Comparison of ENCODE assay signal across 14 cellular contexts in genomic region chr17:81804559-81805399, GRCh38. TPM values are rescaled to one million over a fixed set of nuclear protein-coding genes. Genes with fewer than 3 reads are reported as not detected.
DNase-seq lines count a peak whose midpoint lies in the region; ATAC-seq, FAIRE-seq and TF ChIP-seq lines count a peak whose summit lies in the region.
"Had no signal": no experiment of that assay in that cellular context is flagged by ENCODE, and none has a peak within 500 bp of the region (broad histone marks: within the 10 kb centered on the region; RNA-seq: fewer than 3 reads in every experiment).

No MANE protein-coding gene starts in this region.

- no peaks in the 10 kb centered on the region for H3K27me3 ChIP-seq in Caco-2 (replicated peaks; ENCODE audit: control insufficient read depth, insufficient read depth, low read length)
- H3K27me3 ChIP-seq in Panc1 (ENCODE audit: control insufficient read depth, insufficient read depth, low read length): no peaks in the 10 kb centered on the region; the same call in 1 of the 2 replicates
- H3K27me3 ChIP-seq in HepG2 (ENCODE audit: control insufficient read depth in 1 of 2, insufficient read depth in 2 of 2, low read length in 2 of 2): peaks cover 24 to 90% of the 10 kb centered on the region in 2 experiments

- intact Hi-C loops in Caco-2 (cut with micrococcal nuclease; ENCODE audit: unreplicated experiment): no loop called here
- intact Hi-C loops in Panc1 (cut with micrococcal nuclease; ENCODE audit: unreplicated experiment): no loop called here
- intact Hi-C loops in HepG2 (cut with micrococcal nuclease; ENCODE audit: unreplicated experiment): no loop called here

- no peak for TF ChIP-seq CTCF in Caco-2 (IDR thresholded peaks at IDR 0.05; ENCODE audit: insufficient read depth in 1 of 2, low read depth in 1 of 2, low read length in 1 of 2, severe bottlenecking in 1 of 2, unreplicated experiment in 1 of 2)
- TF ChIP-seq CTCF in Panc1 (IDR thresholded peaks at IDR 0.05): no peak
- no peak for TF ChIP-seq CTCF in HepG2 (CRISPR knock-in tag; IDR thresholded peaks at IDR 0.05)

- H3K27me3 Mint-ChIP-seq in Caco-2 (ENCODE audit: insufficient read depth, unreplicated experiment): peaks cover 24% of the 10 kb centered on the region

- no peak for TF ChIP-seq RAD21 in HepG2 (CRISPR knock-in tag; IDR thresholded peaks at IDR 0.05)

- H3K27ac Mint-ChIP-seq in Caco-2 (ENCODE audit: unreplicated experiment): no peak overlapping the region

- H3K4me2 ChIP-seq in HepG2 (ENCODE audit: low read depth, low read length): peak overlapping the region; percentile 73

- peaks cover 14% of the 10 kb centered on the region for H3K4me1 ChIP-seq in Caco-2
- peaks cover 5% of the 10 kb centered on the region for H3K4me1 ChIP-seq in Panc1 (ENCODE audit: control insufficient read depth, insufficient read depth, low read length)
- H3K4me1 ChIP-seq in HepG2 (ENCODE audit: insufficient read depth, low read length): peaks cover 38% of the 10 kb centered on the region
- H3K4me1 ChIP-seq: foreskin keratinocyte had no signal

- H3K4me3 ChIP-seq in Caco-2 (ENCODE audit: low read depth, low read length) (peak overlapping the region; percentile 32), Panc1 (ENCODE audit: low read depth in 2 of 2, low read length in 2 of 2) (peak overlapping the region; percentile 22 to 38), HepG2 (replicated peaks in 1 of 3; ENCODE audit: insufficient read depth in 1 of 3, low read depth in 2 of 3, low read length in 3 of 3) (peak overlapping the region; percentile 16 to 71 (median 43); a peak in 5 of 6 replicates)
- H3K4me3 ChIP-seq: adrenal gland had no signal

- DNase-seq in Caco-2 (no peak), Panc1 (ENCODE audit: low read depth, low spot score) (no peak), HepG2 (ENCODE audit: low spot score) (no peak), NAMALWA (ENCODE audit: low spot score) (no peak), ecto neural progenitor cell (ENCODE audit: low spot score) (no peak)
- DNase-seq: adrenal gland, AML-193, dermis blood vessel endothelial cell, foreskin keratinocyte, GOT3, NCI-H524 treated with DMSO at 0.1 percent for 48 hours had no signal

- ATAC-seq in Panc1 (peak; percentile 52), HepG2 (peak; percentile 8), HG03432 (IDR thresholded peaks at IDR 0.05; ENCODE audit: unreplicated experiment) (no peak)
- ATAC-seq: foreskin keratinocyte had no signal

- H4K20me1 ChIP-seq in HepG2 (ENCODE audit: insufficient read depth, low read length): no peaks in the 10 kb centered on the region

- no peak overlapping the region for H3K9ac ChIP-seq in HepG2 (ENCODE audit: insufficient read depth, low read depth, low read length)

- peaks cover 8% of the 10 kb centered on the region for H3K36me3 Mint-ChIP-seq in Caco-2 (ENCODE audit: insufficient read depth, unreplicated experiment)

- POLR2A ChIA-PET in Caco-2 (lab: Charles Lee): interaction anchor here (0.5 to 0.8 kb wide), 3 partner anchors 22 to 510 kb away, joined by 3 to 4 read pairs (median 4); partner anchors contain the start of genes MCRIP1 and SLC38A10
- POLR2A ChIA-PET in Panc1 (lab: Charles Lee): no interaction called here
- POLR2A ChIA-PET in HepG2 (lab: Yijun Ruan, JAX): interaction anchor here (0.9 to 1.7 kb wide), 4 partner anchors 10 to 78 kb away, joined by 3 to 7 read pairs (median 3); partner anchors contain the start of gene MCRIP1

- H3K9me3 Mint-ChIP-seq in Caco-2 (ENCODE audit: unreplicated experiment): peaks cover 10% of the 10 kb centered on the region

- no peak for FAIRE-seq in HepG2 (lab: Jason Lieb, UNC)
- FAIRE-seq: HTR-8/SVneo had no signal

- H2AFZ ChIP-seq in HepG2 (ENCODE audit: low read length): no peak overlapping the region

- CTCF ChIA-PET in Caco-2 (lab: Charles Lee): interaction anchor here (0.6 to 0.9 kb wide), 3 partner anchors 70 to 146 kb away, joined by 3 to 11 read pairs (median 3); partner anchors contain the start of gene MRPL12
- CTCF ChIA-PET in Panc1 (lab: Charles Lee): interaction anchor here (0.6 kb wide), 2 partner anchors 17 to 22 kb away, joined by 3 to 9 read pairs; no protein-coding TSS in a partner anchor
- CTCF ChIA-PET in HepG2 (lab: Yijun Ruan, JAX; ENCODE audit: low intra/inter-chr PET ratio, low total read pairs): no interaction called here

- no peaks in the 10 kb centered on the region for H3K9me3 ChIP-seq in Caco-2
- no peaks in the 10 kb centered on the region for H3K9me3 ChIP-seq in Panc1 (ENCODE audit: control insufficient read depth, insufficient read depth, low read depth, low read length)
- H3K9me3 ChIP-seq in HepG2 (ENCODE audit: low read length): no peaks in the 10 kb centered on the region
- H3K9me3 ChIP-seq: adrenal gland, neutrophil had no signal

- in situ Hi-C loops in Panc1 (cut with HindIII; ENCODE audit: low pct_unique_long_range_greater_than_20kb, low sequenced_read_pairs): no loop called here
- in situ Hi-C loops in HepG2 (cut with HindIII; ENCODE audit: extremely low pct_ligation_motif_present, low pct_unique_long_range_greater_than_20kb): no loop called here

- H3K27ac ChIP-seq in Panc1 (ENCODE audit: low read length): no peak overlapping the region
- H3K27ac ChIP-seq in HepG2 (ENCODE audit: extremely low read length, insufficient read depth, low read length): no peak overlapping the region
- H3K27ac ChIP-seq: foreskin keratinocyte, neutrophil had no signal

- H3K4me1 Mint-ChIP-seq in Caco-2 (ENCODE audit: low read depth, unreplicated experiment): peaks cover 11% of the 10 kb centered on the region

- peak overlapping the region; percentile 55 for H3K4me3 Mint-ChIP-seq in Caco-2 (ENCODE audit: unreplicated experiment)

- H3K36me3 ChIP-seq in Caco-2 (ENCODE audit: control insufficient read depth, insufficient read depth, low read length) (no peaks in the 10 kb centered on the region), Panc1 (ENCODE audit: control insufficient read depth, insufficient read depth, low read length) (no peaks in the 10 kb centered on the region), HepG2 (replicated peaks in 1 of 2; ENCODE audit: control insufficient read depth in 1 of 2, insufficient read depth in 2 of 2, low read length in 2 of 2) (no peaks in the 10 kb centered on the region)
- H3K36me3 ChIP-seq: adrenal gland, neutrophil had no signal

- no peaks in the 10 kb centered on the region for H3K79me2 ChIP-seq in HepG2 (ENCODE audit: insufficient read depth, low read length)

- TF ChIP-seq POLR2A in HepG2 (IDR thresholded peaks at IDR 0.05; ENCODE audit: insufficient read depth in 1 of 2, low read depth in 2 of 2, low read length in 2 of 2): no peak

- BruUV-seq in Caco-2 (replicated peaks; lab: Mats Ljungman, UMichigan): no TSS peak
- BruUV-seq in Panc1 (replicated peaks; lab: Mats Ljungman, UMichigan): no TSS peak
- BruUV-seq in HepG2 (replicated peaks; lab: Mats Ljungman, UMichigan): no TSS peak

- WGBS in HepG2 (ENCODE audit: low lambda C conversion rate): 3% methylated on average over 12 of the region's 65 CpGs

- TF ChIP-seq EP300 in HepG2 (IDR thresholded peaks at IDR 0.05; ENCODE audit: low read depth in 2 of 2, low read length in 2 of 2) (no peak), HepG2 (CRISPR knock-in tag; IDR thresholded peaks at IDR 0.05; ENCODE audit: borderline replicate concordance) (no peak)

RNA-seq across cellular contexts. Expression of gene GCGR, which starts 0.8 kb away (rescaled TPM):
- 0.91 and 1.0 TPM in 2 replicates for total RNA-seq in Caco-2 (2022)
- 1.6 TPM for total RNA-seq in Panc1 (2021; ENCODE audit: unreplicated experiment)
- polyA plus RNA-seq in Panc1 (2012; ENCODE audit: insufficient read length): 0.74 TPM
- total RNA-seq in HepG2 (2016; rRNA removed; fragmentation: Illumina TruSeq; extraction: Trizol): 0.13 TPM in 1 of 2 replicates, not detected in the other
- not detected in 2 replicates for total RNA-seq in HepG2 (2016; cell fraction: cytosol; rRNA removed; fragmentation: Illumina TruSeq; extraction: Trizol; ENCODE audit: low read depth)
- 0.15 TPM in 1 of 2 replicates, not detected in the other for total RNA-seq in HepG2 (2016; cell fraction: insoluble cytoplasmic fraction; rRNA removed; fragmentation: Illumina TruSeq; extraction: Trizol)
- not detected in 2 replicates for total RNA-seq in HepG2 (2016; cell fraction: membrane; rRNA removed; fragmentation: Illumina TruSeq; extraction: Trizol)
- 0.31 TPM in 1 of 2 replicates, not detected in the other for total RNA-seq in HepG2 (2016; cell fraction: nucleus; rRNA removed; fragmentation: Illumina TruSeq; extraction: Trizol)
- 0.04 and 0.27 TPM in 2 replicates for polyA plus RNA-seq in HepG2 (2011; rRNA removed)
- polyA plus RNA-seq in HepG2 (2011; cell fraction: cytosol; rRNA removed): 0.10 and 0.12 TPM in 2 replicates
- polyA plus RNA-seq in HepG2 (2011; cell fraction: nucleus; rRNA removed): 4.7 and 5.5 TPM in 2 replicates
- 0.07 and 0.27 TPM in 2 replicates for polyA plus RNA-seq in HepG2 (2012)
- not detected in 2 replicates for polyA plus RNA-seq in HepG2 (2016; cell fraction: cytosol; fragmentation: Illumina TruSeq; extraction: Trizol; ENCODE audit: low read depth)
- not detected in 2 replicates for polyA plus RNA-seq in HepG2 (2016; cell fraction: insoluble cytoplasmic fraction; fragmentation: Illumina TruSeq; extraction: Trizol; ENCODE audit: low read depth)
- polyA plus RNA-seq in HepG2 (2016; cell fraction: membrane; fragmentation: Illumina TruSeq; extraction: Trizol; ENCODE audit: low read depth): not detected in 2 replicates
- polyA plus RNA-seq in HepG2 (2016; cell fraction: nucleus; fragmentation: Illumina TruSeq; extraction: Trizol; ENCODE audit: insufficient read depth, low read depth): 0.31 and 0.60 TPM in 2 replicates
- 0.14 and 0.26 TPM in 2 replicates for polyA minus RNA-seq in HepG2 (2011; rRNA and poly(A)+ RNA removed; ENCODE audit: low replicate concordance)
- not detected in 2 replicates for polyA minus RNA-seq in HepG2 (2011; cell fraction: cytosol; rRNA and poly(A)+ RNA removed)
- polyA minus RNA-seq in HepG2 (2011; cell fraction: nucleus; rRNA and poly(A)+ RNA removed): 0.52 and 0.87 TPM in 2 replicates
- total RNA-seq: foreskin keratinocyte had no signal
- polyA plus RNA-seq: foreskin keratinocyte had no signal

RNA-seq across cellular contexts. Expression of gene MCRIP1, which starts 28.3 kb away (rescaled TPM):
- total RNA-seq in Caco-2 (2022) (59.7 and 60.0 TPM in 2 replicates), Panc1 (2021; ENCODE audit: unreplicated experiment) (115 TPM), HepG2 (2016; rRNA removed; fragmentation: Illumina TruSeq; extraction: Trizol) (76.1 and 84.9 TPM in 2 replicates)
- polyA plus RNA-seq in Panc1 (2012; ENCODE audit: insufficient read length): 128 TPM
- total RNA-seq in HepG2 (2016; cell fraction: cytosol; rRNA removed; fragmentation: Illumina TruSeq; extraction: Trizol; ENCODE audit: low read depth): 74.8 and 93.7 TPM in 2 replicates
- 73.6 and 90.1 TPM in 2 replicates for total RNA-seq in HepG2 (2016; cell fraction: insoluble cytoplasmic fraction; rRNA removed; fragmentation: Illumina TruSeq; extraction: Trizol)
- total RNA-seq in HepG2 (2016; cell fraction: membrane; rRNA removed; fragmentation: Illumina TruSeq; extraction: Trizol): 97.9 and 116 TPM in 2 replicates
- total RNA-seq in HepG2 (2016; cell fraction: nucleus; rRNA removed; fragmentation: Illumina TruSeq; extraction: Trizol): 29.3 and 32.8 TPM in 2 replicates
- 79.7 and 113 TPM in 2 replicates for polyA plus RNA-seq in HepG2 (2011; rRNA removed)
- polyA plus RNA-seq in HepG2 (2011; cell fraction: cytosol; rRNA removed): 95.7 and 150 TPM in 2 replicates
- polyA plus RNA-seq in HepG2 (2011; cell fraction: nucleus; rRNA removed): 122 and 140 TPM in 2 replicates
- 44.7 and 56.7 TPM in 2 replicates for polyA plus RNA-seq in HepG2 (2012)
- 77.4 and 92.8 TPM in 2 replicates for polyA plus RNA-seq in HepG2 (2016; cell fraction: cytosol; fragmentation: Illumina TruSeq; extraction: Trizol; ENCODE audit: low read depth)
- polyA plus RNA-seq in HepG2 (2016; cell fraction: insoluble cytoplasmic fraction; fragmentation: Illumina TruSeq; extraction: Trizol; ENCODE audit: low read depth): 75.3 and 82.0 TPM in 2 replicates
- 86.8 and 108 TPM in 2 replicates for polyA plus RNA-seq in HepG2 (2016; cell fraction: membrane; fragmentation: Illumina TruSeq; extraction: Trizol; ENCODE audit: low read depth)
- 63.7 and 68.1 TPM in 2 replicates for polyA plus RNA-seq in HepG2 (2016; cell fraction: nucleus; fragmentation: Illumina TruSeq; extraction: Trizol; ENCODE audit: insufficient read depth, low read depth)
- polyA minus RNA-seq in HepG2 (2011; rRNA and poly(A)+ RNA removed; ENCODE audit: low replicate concordance): 1.6 and 50.7 TPM in 2 replicates
- polyA minus RNA-seq in HepG2 (2011; cell fraction: cytosol; rRNA and poly(A)+ RNA removed): 39.9 and 44.0 TPM in 2 replicates
- polyA minus RNA-seq in HepG2 (2011; cell fraction: nucleus; rRNA and poly(A)+ RNA removed): 12.4 and 13.7 TPM in 2 replicates

RNA-seq across cellular contexts. Expression of gene PPP1R27, which starts 30.1 kb away (rescaled TPM):
- total RNA-seq in Caco-2 (2022): 0.93 TPM in 1 of 2 replicates, not detected in the other
- not detected for total RNA-seq in Panc1 (2021; ENCODE audit: unreplicated experiment)
- 0.22 TPM for polyA plus RNA-seq in Panc1 (2012; ENCODE audit: insufficient read length)
- total RNA-seq in HepG2 (2016; rRNA removed; fragmentation: Illumina TruSeq; extraction: Trizol): 0.69 and 1.00 TPM in 2 replicates
- total RNA-seq in HepG2 (2016; cell fraction: cytosol; rRNA removed; fragmentation: Illumina TruSeq; extraction: Trizol; ENCODE audit: low read depth): 0.71 and 2.3 TPM in 2 replicates
- total RNA-seq in HepG2 (2016; cell fraction: insoluble cytoplasmic fraction; rRNA removed; fragmentation: Illumina TruSeq; extraction: Trizol): 1.3 TPM in 1 of 2 replicates, not detected in the other
- total RNA-seq in HepG2 (2016; cell fraction: membrane; rRNA removed; fragmentation: Illumina TruSeq; extraction: Trizol): 1.00 and 1.2 TPM in 2 replicates
- total RNA-seq in HepG2 (2016; cell fraction: nucleus; rRNA removed; fragmentation: Illumina TruSeq; extraction: Trizol): 0.91 and 1.8 TPM in 2 replicates
- 0.17 and 0.33 TPM in 2 replicates for polyA plus RNA-seq in HepG2 (2011; rRNA removed)
- 0.55 and 1.1 TPM in 2 replicates for polyA plus RNA-seq in HepG2 (2011; cell fraction: cytosol; rRNA removed)
- 1.6 and 2.8 TPM in 2 replicates for polyA plus RNA-seq in HepG2 (2011; cell fraction: nucleus; rRNA removed)
- polyA plus RNA-seq in HepG2 (2012): 0.34 and 0.52 TPM in 2 replicates
- polyA plus RNA-seq in HepG2 (2016; cell fraction: cytosol; fragmentation: Illumina TruSeq; extraction: Trizol; ENCODE audit: low read depth): 0.57 and 1.0 TPM in 2 replicates
- polyA plus RNA-seq in HepG2 (2016; cell fraction: insoluble cytoplasmic fraction; fragmentation: Illumina TruSeq; extraction: Trizol; ENCODE audit: low read depth): 1.7 TPM in 1 of 2 replicates, not detected in the other
- 0.56 TPM in 1 of 2 replicates, not detected in the other for polyA plus RNA-seq in HepG2 (2016; cell fraction: membrane; fragmentation: Illumina TruSeq; extraction: Trizol; ENCODE audit: low read depth)
- 2.1 TPM in 1 of 2 replicates, not detected in the other for polyA plus RNA-seq in HepG2 (2016; cell fraction: nucleus; fragmentation: Illumina TruSeq; extraction: Trizol; ENCODE audit: insufficient read depth, low read depth)
- 0.09 and 0.88 TPM in 2 replicates for polyA minus RNA-seq in HepG2 (2011; rRNA and poly(A)+ RNA removed; ENCODE audit: low replicate concordance)
- not detected in 2 replicates for polyA minus RNA-seq in HepG2 (2011; cell fraction: cytosol; rRNA and poly(A)+ RNA removed)
- polyA minus RNA-seq in HepG2 (2011; cell fraction: nucleus; rRNA and poly(A)+ RNA removed): 1.9 TPM in 1 of 2 replicates, not detected in the other
- total RNA-seq: dermis blood vessel endothelial cell, foreskin keratinocyte had no signal

RNA-seq across cellular contexts. Expression of gene P4HB, which starts 55.6 kb away (rescaled TPM):
- 895 and 958 TPM in 2 replicates for total RNA-seq in Caco-2 (2022)
- 759 TPM for total RNA-seq in Panc1 (2021; ENCODE audit: unreplicated experiment)
- 1,541 TPM for polyA plus RNA-seq in Panc1 (2012; ENCODE audit: insufficient read length)
- total RNA-seq in HepG2 (2016; rRNA removed; fragmentation: Illumina TruSeq; extraction: Trizol): 337 and 782 TPM in 2 replicates
- total RNA-seq in HepG2 (2016; cell fraction: cytosol; rRNA removed; fragmentation: Illumina TruSeq; extraction: Trizol; ENCODE audit: low read depth): 162 and 167 TPM in 2 replicates
- 282 and 813 TPM in 2 replicates for total RNA-seq in HepG2 (2016; cell fraction: insoluble cytoplasmic fraction; rRNA removed; fragmentation: Illumina TruSeq; extraction: Trizol)
- 299 and 300 TPM in 2 replicates for total RNA-seq in HepG2 (2016; cell fraction: membrane; rRNA removed; fragmentation: Illumina TruSeq; extraction: Trizol)
- total RNA-seq in HepG2 (2016; cell fraction: nucleus; rRNA removed; fragmentation: Illumina TruSeq; extraction: Trizol): 801 and 884 TPM in 2 replicates
- 181 and 185 TPM in 2 replicates for polyA plus RNA-seq in HepG2 (2011; rRNA removed)
- polyA plus RNA-seq in HepG2 (2011; cell fraction: cytosol; rRNA removed): 150 and 176 TPM in 2 replicates
- 517 and 557 TPM in 2 replicates for polyA plus RNA-seq in HepG2 (2011; cell fraction: nucleus; rRNA removed)
- 1,462 and 1,524 TPM in 2 replicates for polyA plus RNA-seq in HepG2 (2012)
- polyA plus RNA-seq in HepG2 (2016; cell fraction: cytosol; fragmentation: Illumina TruSeq; extraction: Trizol; ENCODE audit: low read depth): 236 TPM in 2 replicates
- polyA plus RNA-seq in HepG2 (2016; cell fraction: insoluble cytoplasmic fraction; fragmentation: Illumina TruSeq; extraction: Trizol; ENCODE audit: low read depth): 494 and 566 TPM in 2 replicates
- polyA plus RNA-seq in HepG2 (2016; cell fraction: membrane; fragmentation: Illumina TruSeq; extraction: Trizol; ENCODE audit: low read depth): 378 and 399 TPM in 2 replicates
- 2,290 and 2,428 TPM in 2 replicates for polyA plus RNA-seq in HepG2 (2016; cell fraction: nucleus; fragmentation: Illumina TruSeq; extraction: Trizol; ENCODE audit: insufficient read depth, low read depth)
- 90.8 and 213 TPM in 2 replicates for polyA minus RNA-seq in HepG2 (2011; rRNA and poly(A)+ RNA removed; ENCODE audit: low replicate concordance)
- 303 and 378 TPM in 2 replicates for polyA minus RNA-seq in HepG2 (2011; cell fraction: cytosol; rRNA and poly(A)+ RNA removed)
- polyA minus RNA-seq in HepG2 (2011; cell fraction: nucleus; rRNA and poly(A)+ RNA removed): 250 and 278 TPM in 2 replicates
